In genomic region chr9:87713278-87713989, GRCh38 we compare ENCODE assay signal across 9 cellular contexts. TPM values are rescaled to one million over a fixed set of nuclear protein-coding genes. Genes with fewer than 3 reads are reported as not detected.
DNase-seq lines count a peak whose midpoint lies in the region; ATAC-seq and TF ChIP-seq lines count a peak whose summit lies in the region.
"Had no signal": no experiment of that assay in that cellular context is flagged by ENCODE, and none has a peak within 500 bp of the region (broad histone marks: within the 10 kb centered on the region; RNA-seq: fewer than 3 reads in every experiment).

No MANE protein-coding gene starts in this region.

- no peaks in the 10 kb centered on the region for H3K36me3 ChIP-seq in ACC112 (ENCODE audit: insufficient read depth, low read length)

- H3K4me1 ChIP-seq in ACC112 (ENCODE audit: control insufficient read depth, insufficient read depth, low read length, unreplicated experiment): peaks cover 42% of the 10 kb centered on the region

- H3K9me3 Mint-ChIP-seq in activated naive CD4-positive, alpha-beta T cell treated with anti-CD3 and anti-CD28 coated beads, Interleukin-2, amount 50 U/mL, for 72 hours: peaks cover 0 to 5% of the 10 kb centered on the region in 2 donors
- H3K9me3 Mint-ChIP-seq in progenitor cell of endocrine pancreas (ENCODE audit: low read depth): no peaks in the 10 kb centered on the region

- H3K79me2 ChIP-seq in ACC112 (ENCODE audit: control insufficient read depth, insufficient read depth, low read length, unreplicated experiment): no peaks in the 10 kb centered on the region

- peak; percentile 16 to 58 for ATAC-seq in activated naive CD4-positive, alpha-beta T cell treated with anti-CD3 and anti-CD28 coated beads, Interleukin-2, amount 50 U/mL, for 72 hours
- ATAC-seq in Right ventricle myocardium superior (ENCODE audit: poor library complexity) (peak; percentile 85), GM21825 (IDR thresholded peaks at IDR 0.05; ENCODE audit: unreplicated experiment) (no peak), GM21737 (IDR thresholded peaks at IDR 0.05; ENCODE audit: unreplicated experiment) (no peak)

- H3K4me1 Mint-ChIP-seq in progenitor cell of endocrine pancreas (ENCODE audit: low read depth): peaks cover 7% of the 10 kb centered on the region

- DNase-seq in LHCN-M2 (ENCODE audit: low read depth) (peak; percentile 100), Right ventricle myocardium superior (peak; percentile 88), progenitor cell of endocrine pancreas (ENCODE audit: low spot score, unreplicated experiment) (no peak), KG1 (lab: John Stamatoyannopoulos, UW) (no peak)
- no peak for DNase-seq in activated naive CD4-positive, alpha-beta T cell treated with anti-CD3 and anti-CD28 coated beads, Interleukin-2, amount 50 U/mL, for 72 hours (ENCODE audit: low spot score in 2 of 2)

- no peaks in the 10 kb centered on the region for H3K36me3 Mint-ChIP-seq in activated naive CD4-positive, alpha-beta T cell treated with anti-CD3 and anti-CD28 coated beads, Interleukin-2, amount 50 U/mL, for 72 hours
- peaks cover 3% of the 10 kb centered on the region for H3K36me3 Mint-ChIP-seq in progenitor cell of endocrine pancreas (ENCODE audit: insufficient read depth)
- H3K36me3 Mint-ChIP-seq: activated naive CD8-positive, alpha-beta T cell had no signal

- H3K27me3 ChIP-seq in ACC112 (ENCODE audit: insufficient read depth, low read length): no peaks in the 10 kb centered on the region

- H3K27me3 Mint-ChIP-seq in progenitor cell of endocrine pancreas: peaks cover 1% of the 10 kb centered on the region

- H3K4me3 Mint-ChIP-seq in progenitor cell of endocrine pancreas (ENCODE audit: low read depth): no peak overlapping the region
- H3K4me3 Mint-ChIP-seq: activated naive CD8-positive, alpha-beta T cell had no signal

- H3K27ac ChIP-seq in ACC112 (ENCODE audit: low read depth, low read length): peak overlapping the region; percentile 100

- no peak for TF ChIP-seq CTCF in progenitor cell of endocrine pancreas (IDR thresholded peaks at IDR 0.05; ENCODE audit: unreplicated experiment)

- intact Hi-C loops in Right ventricle myocardium superior (cut with DNase I): no loop called here

- no peak overlapping the region for H2AFZ ChIP-seq in ACC112 (ENCODE audit: low read length, unreplicated experiment)

- no peak overlapping the region for H3K27ac Mint-ChIP-seq in activated naive CD4-positive, alpha-beta T cell treated with anti-CD3 and anti-CD28 coated beads, Interleukin-2, amount 50 U/mL, for 72 hours
- peak overlapping the region; percentile 74 for H3K27ac Mint-ChIP-seq in progenitor cell of endocrine pancreas
- H3K27ac Mint-ChIP-seq: activated naive CD8-positive, alpha-beta T cell had no signal

- peak overlapping the region; percentile 63 for H3K4me3 ChIP-seq in ACC112 (ENCODE audit: low read depth, low read length)

RNA-seq across cellular contexts. Expression of gene CTSL, which starts 12.5 kb away (rescaled TPM):
- 455 and 500 TPM in 2 replicates for total RNA-seq in LHCN-M2 (2014; rRNA removed)
- 149 TPM for polyA plus RNA-seq in LHCN-M2 (2012)
- 1 to 10 TPM; 5.2 to 6.7 TPM for total RNA-seq in activated naive CD4-positive, alpha-beta T cell treated with anti-CD3 and anti-CD28 coated beads, Interleukin-2, amount 50 U/mL, for 72 hours
- total RNA-seq in Right ventricle myocardium superior: 142 TPM
- total RNA-seq in progenitor cell of endocrine pancreas: 38.6 and 47.5 TPM in 2 replicates

Comparison
In these comparisons a context has a peak if more than half of its experiments do, and no peak if none do; other contexts are left out.
1. DNase-seq: peak in LHCN-M2 (single experiment) and Right ventricle myocardium superior (single experiment); none in activated naive CD4-positive, alpha-beta T cell treated with anti-CD3 and anti-CD28 coated beads, Interleukin-2, amount 50 U/mL, for 72 hours (0 of 2), progenitor cell of endocrine pancreas (single experiment) and KG1 (single experiment).
2. ATAC-seq: peak in activated naive CD4-positive, alpha-beta T cell treated with anti-CD3 and anti-CD28 coated beads, Interleukin-2, amount 50 U/mL, for 72 hours (2 of 2) and Right ventricle myocardium superior (single experiment); none in GM21825 (single experiment) and GM21737 (single experiment).